Comparison of ENCODE assay signal across 10 cellular contexts in genomic region chr10:103739039-103739764, GRCh38.
DNase-seq lines count a peak whose midpoint lies in the region; ATAC-seq and TF ChIP-seq lines count a peak whose summit lies in the region.
"Had no signal": no experiment of that assay in that cellular context is flagged by ENCODE, and none has a peak within 500 bp of the region (broad histone marks: within the 10 kb centered on the region; RNA-seq: fewer than 3 reads in every experiment).

No MANE protein-coding gene starts in this region.

- H3K27me3 ChIP-seq in left ventricle myocardium inferior (ENCODE audit: low read depth), result no peaks in the 10 kb centered on the region

- H3K27ac ChIP-seq in left ventricle myocardium inferior (replicated peaks), result peak overlapping the region; percentile 31

- POLR2A ChIA-PET in WTC11 (lab: Charles Lee), result interaction anchor here (0.6 to 1.3 kb wide), 2 partner anchors 219 to 294 kb away, joined by 3 read pairs; no protein-coding TSS in a partner anchor

- peaks cover 5% of the 10 kb centered on the region for H3K36me3 ChIP-seq in left ventricle myocardium inferior

- no peaks in the 10 kb centered on the region for H3K27me3 Mint-ChIP-seq in WTC11 (ENCODE audit: low read depth)

- H3K9me3 Mint-ChIP-seq in WTC11, result no peaks in the 10 kb centered on the region

- H3K4me3 Mint-ChIP-seq in WTC11, result no peak overlapping the region

- H3K27ac Mint-ChIP-seq in WTC11, result no peak overlapping the region

- DNase-seq in GM04504 (ENCODE audit: low read depth) (peak; percentile 96), WTC11 (ENCODE audit: low spot score) (no peak), left ventricle myocardium inferior (no peak), renal cortical epithelial cell (ENCODE audit: low read depth) (peak; percentile 92), cerebellum (ENCODE audit: low spot score) (no peak), posterior vena cava (ENCODE audit: low spot score) (no peak)
- DNase-seq: activated CD4-positive, CD25-positive, alpha-beta regulatory T cell treated with anti-CD3 and anti-CD28 coated beads, Interleukin-2, amount 50 U/mL, for 72 hours; MM.1S had no signal

- H3K4me1 Mint-ChIP-seq in WTC11, result peaks cover 19% of the 10 kb centered on the region

- CTCF ChIA-PET in WTC11 (lab: Charles Lee), result interaction anchor here (0.6 to 2.2 kb wide), 7 partner anchors 13 to 149 kb away, joined by 3 to 10 read pairs (median 5); partner anchors contain the start of gene SH3PXD2A

- peak; percentile 33 for ATAC-seq in WTC11
- no peak for ATAC-seq in GM18502 (IDR thresholded peaks at IDR 0.05; ENCODE audit: poor library complexity, unreplicated experiment)
- ATAC-seq in GM21737 (IDR thresholded peaks at IDR 0.05; ENCODE audit: unreplicated experiment), result no peak

- no peak for TF ChIP-seq CTCF in WTC11 (IDR thresholded peaks at IDR 0.05)
- TF ChIP-seq CTCF in left ventricle myocardium inferior (IDR thresholded peaks at IDR 0.05; ENCODE audit: borderline replicate concordance), result no peak

- H3K4me3 ChIP-seq in left ventricle myocardium inferior, result peak overlapping the region; percentile 19

- no peaks in the 10 kb centered on the region for H3K9me3 ChIP-seq in left ventricle myocardium inferior (replicated peaks)

- intact Hi-C loops in left ventricle myocardium inferior (cut with micrococcal nuclease), result no loop called here
- intact Hi-C loops in posterior vena cava (cut with DNase I), result no loop called here

- peaks cover 48% of the 10 kb centered on the region for H3K4me1 ChIP-seq in left ventricle myocardium inferior

- no peaks in the 10 kb centered on the region for H3K36me3 Mint-ChIP-seq in WTC11

TF ChIP-seq in WTC11, 78 proteins besides CTCF, POLR2A, EP300 and RAD21:
- TF ChIP-seq ETV6 (CRISPR knock-in tag; IDR thresholded peaks at IDR 0.05) (no peak), MYBL2 (CRISPR knock-in tag; IDR thresholded peaks at IDR 0.05) (no peak), ZNF263 (CRISPR knock-in tag; IDR thresholded peaks at IDR 0.05; ENCODE audit: low read depth) (peak; percentile 46; the same call in 1 of the 2 replicates), GTF2I (CRISPR knock-in tag; conservative IDR thresholded peaks at IDR 0.05) (no peak), JUN (CRISPR knock-in tag; IDR thresholded peaks at IDR 0.05) (no peak), FOXJ3 (CRISPR knock-in tag; IDR thresholded peaks at IDR 0.05; ENCODE audit: borderline replicate concordance) (no peak), NFE2L1 (CRISPR knock-in tag; IDR thresholded peaks at IDR 0.05) (no peak), ESRRA (CRISPR knock-in tag; IDR thresholded peaks at IDR 0.05; ENCODE audit: borderline replicate concordance) (no peak), ZNF232 (CRISPR knock-in tag; IDR thresholded peaks at IDR 0.05) (no peak), PRRX2 (CRISPR knock-in tag; IDR thresholded peaks at IDR 0.05) (no peak), HMGA2 (CRISPR knock-in tag; IDR thresholded peaks at IDR 0.05) (no peak), STAT6 (CRISPR knock-in tag; conservative IDR thresholded peaks at IDR 0.05; ENCODE audit: low read depth) (no peak), FOXK1 (CRISPR knock-in tag; IDR thresholded peaks at IDR 0.05) (no peak), SOX15 (CRISPR knock-in tag; IDR thresholded peaks at IDR 0.05) (no peak), ZNF121 (CRISPR knock-in tag; IDR thresholded peaks at IDR 0.05) (peak; percentile 75; the same call in 1 of the 2 replicates)
TF ChIP-seq in WTC11: peak in this region for 2.

Comparison
In these comparisons a context has a peak if more than half of its experiments do, and no peak if none do; other contexts are left out.
1. DNase-seq: peak in GM04504 (single experiment) and renal cortical epithelial cell (single experiment); none in WTC11 (single experiment), left ventricle myocardium inferior (single experiment), cerebellum (single experiment) and posterior vena cava (single experiment).